In the genomic region with DNA sequence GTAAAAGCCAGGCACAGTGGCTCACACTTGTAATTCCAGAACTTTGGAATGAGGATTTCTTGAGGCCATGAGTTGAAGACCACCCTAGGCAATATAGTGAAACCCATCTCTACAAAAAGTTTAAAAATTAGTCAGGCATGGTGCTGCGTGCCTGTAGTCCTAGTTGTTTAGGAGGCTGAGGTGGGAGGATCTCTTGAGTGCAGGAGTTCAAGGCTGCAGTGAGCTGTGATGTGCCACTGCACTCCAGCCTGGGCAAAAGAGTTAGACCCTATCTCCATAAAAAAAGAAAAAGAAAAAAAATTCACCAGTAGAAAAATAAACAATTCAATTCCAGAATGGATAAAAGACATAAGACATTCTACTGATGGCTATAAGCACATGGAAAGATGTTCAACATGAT, we compare ENCODE assay signal across 8 cellular contexts.
"Had no signal": no experiment of that assay in that cellular context is flagged by ENCODE, and none has a peak within 500 bp of the region (broad histone marks: within the 10 kb centered on the region; RNA-seq: fewer than 3 reads in every experiment).

No MANE protein-coding gene starts in this region.

- DNase-seq: GDM1, GF-D8 had no signal

- ATAC-seq: GM12878 had no signal

- FAIRE-seq: G401.6, GM12878, GM12891, GM12892, GM18507, GM19239 had no signal

- H3K4me3 ChIP-seq: GM12878 had no signal
